8 cellular contexts compared by ENCODE assay signal in genomic region chr4:39698424-39699009, GRCh38. TPM values are rescaled to one million over a fixed set of nuclear protein-coding genes. Genes with fewer than 3 reads are reported as not detected.
DNase-seq lines count a peak whose midpoint lies in the region; ATAC-seq and TF ChIP-seq lines count a peak whose summit lies in the region.

No MANE protein-coding gene starts in this region.

- H3K9me3 Mint-ChIP-seq in activated CD4-positive, alpha-beta T cell treated with anti-CD3 and anti-CD28 coated beads, Interleukin-2, amount 10 ng/mL, durations not matched to agents 7 days and 5 days: no peaks in the 10 kb centered on the region

- TF ChIP-seq POLR2A in suprapubic skin (IDR thresholded peaks at IDR 0.05): no peak

- H3K4me1 ChIP-seq in ES-I3 (ENCODE audit: insufficient read depth, low read length): no peaks in the 10 kb centered on the region
- no peaks in the 10 kb centered on the region for H3K4me1 ChIP-seq in esophagus (ENCODE audit: control insufficient read depth in 2 of 2, insufficient read depth in 2 of 2, low read length in 1 of 2)
- H3K4me1 ChIP-seq in muscle layer of duodenum (ENCODE audit: control insufficient read depth in 1 of 2, insufficient read depth in 2 of 2, low read length in 2 of 2): peaks cover 10 to 36% of the 10 kb centered on the region in 2 donors
- H3K4me1 ChIP-seq in suprapubic skin: peaks cover 43% of the 10 kb centered on the region

- H3K9me3 ChIP-seq in ES-I3 (ENCODE audit: control insufficient read depth, insufficient read depth, low read length): no peaks in the 10 kb centered on the region
- H3K9me3 ChIP-seq in esophagus (ENCODE audit: control insufficient read depth in 2 of 2, insufficient read depth in 1 of 2, low read depth in 1 of 2, low read length in 1 of 2): no peaks in the 10 kb centered on the region
- H3K9me3 ChIP-seq in muscle layer of duodenum (ENCODE audit: control insufficient read depth in 1 of 2, low read length in 2 of 2): no peaks in the 10 kb centered on the region
- H3K9me3 ChIP-seq in suprapubic skin: no peaks in the 10 kb centered on the region

- peak overlapping the region; percentile 95 to 98 for H3K27ac ChIP-seq in esophagus (ENCODE audit: low read depth in 2 of 2, low read length in 1 of 2)
- H3K27ac ChIP-seq in muscle layer of duodenum (ENCODE audit: low read length): peak overlapping the region; percentile 95
- peak overlapping the region; percentile 93 for H3K27ac ChIP-seq in suprapubic skin

- peak overlapping the region; percentile 98 for H3K27ac Mint-ChIP-seq in activated CD4-positive, alpha-beta T cell treated with anti-CD3 and anti-CD28 coated beads, Interleukin-2, amount 10 ng/mL, durations not matched to agents 7 days and 5 days

- TF ChIP-seq EP300 in suprapubic skin (IDR thresholded peaks at IDR 0.05): no peak

- no peaks in the 10 kb centered on the region for H3K27me3 Mint-ChIP-seq in activated CD4-positive, alpha-beta T cell treated with anti-CD3 and anti-CD28 coated beads, Interleukin-2, amount 10 ng/mL, durations not matched to agents 7 days and 5 days

- TF ChIP-seq CTCF in suprapubic skin (IDR thresholded peaks at IDR 0.05): no peak

- H3K36me3 ChIP-seq in ES-I3 (ENCODE audit: insufficient read depth, low read length) (no peaks in the 10 kb centered on the region), esophagus (ENCODE audit: control insufficient read depth in 2 of 2, insufficient read depth in 2 of 2, low read length in 1 of 2) (no peaks in the 10 kb centered on the region), muscle layer of duodenum (ENCODE audit: control insufficient read depth in 1 of 2, insufficient read depth in 2 of 2, low read length in 2 of 2) (peaks cover 0 to 4% of the 10 kb centered on the region in 2 donors), suprapubic skin (peaks cover 4% of the 10 kb centered on the region)

- peak; percentile 65 for DNase-seq in M059J (ENCODE audit: low read depth)
- DNase-seq in activated CD4-positive, alpha-beta T cell treated with anti-CD3 and anti-CD28 coated beads, Interleukin-2, amount 10 ng/mL, durations not matched to agents 7 days and 5 days: no peak
- DNase-seq in suprapubic skin (ENCODE audit: low spot score in 2 of 2): peak in 1 of 2 donors; percentile 82
- DNase-seq in pons (ENCODE audit: low spot score): no peak

- peaks cover 31% of the 10 kb centered on the region for H3K4me1 Mint-ChIP-seq in activated CD4-positive, alpha-beta T cell treated with anti-CD3 and anti-CD28 coated beads, Interleukin-2, amount 10 ng/mL, durations not matched to agents 7 days and 5 days

- H3K4me3 ChIP-seq in esophagus (ENCODE audit: low read depth in 1 of 2, low read length in 2 of 2): peak overlapping the region; percentile 94 to 99
- H3K4me3 ChIP-seq in muscle layer of duodenum (ENCODE audit: low read depth in 1 of 2, low read length in 2 of 2): peak overlapping the region; percentile 92 to 93
- peak overlapping the region; percentile 63 for H3K4me3 ChIP-seq in suprapubic skin

- H3K36me3 Mint-ChIP-seq in activated CD4-positive, alpha-beta T cell treated with anti-CD3 and anti-CD28 coated beads, Interleukin-2, amount 10 ng/mL, durations not matched to agents 7 days and 5 days (ENCODE audit: low read depth): peaks cover 19% of the 10 kb centered on the region

- 0% methylated on average over 18 to 21 of the region's 21 CpGs for WGBS in esophagus, 2 donors
- 1% methylated on average over 12 of the region's 21 CpGs for WGBS in suprapubic skin

- POLR2A ChIA-PET in activated CD4-positive, alpha-beta T cell treated with anti-CD3 and anti-CD28 coated beads, Interleukin-2, amount 10 ng/mL, durations not matched to agents 7 days and 5 days (lab: Charles Lee): interaction anchor here (0.5 kb wide), 1 partner anchor 15 kb away, joined by 8 read pairs; no protein-coding TSS in a partner anchor

- peak; percentile 23 for ATAC-seq in GM21825 (IDR thresholded peaks at IDR 0.05; ENCODE audit: unreplicated experiment)

- peak overlapping the region; percentile 99 for H3K4me3 Mint-ChIP-seq in activated CD4-positive, alpha-beta T cell treated with anti-CD3 and anti-CD28 coated beads, Interleukin-2, amount 10 ng/mL, durations not matched to agents 7 days and 5 days

- no peaks in the 10 kb centered on the region for H3K27me3 ChIP-seq in esophagus (ENCODE audit: control insufficient read depth in 1 of 2, insufficient read depth in 2 of 2, low read length in 2 of 2)
- H3K27me3 ChIP-seq in muscle layer of duodenum (ENCODE audit: low read depth, low read length): no peaks in the 10 kb centered on the region
- H3K27me3 ChIP-seq in suprapubic skin: no peaks in the 10 kb centered on the region

- H3K9ac ChIP-seq in ES-I3 (ENCODE audit: low read depth, low read length): peak overlapping the region; percentile 96

- CTCF ChIA-PET in activated CD4-positive, alpha-beta T cell treated with anti-CD3 and anti-CD28 coated beads, Interleukin-2, amount 10 ng/mL, durations not matched to agents 7 days and 5 days (lab: Charles Lee): interaction anchor here (1.1 kb wide), 2 partner anchors 271 to 502 kb away, joined by 3 read pairs; no protein-coding TSS in a partner anchor

RNA-seq across cellular contexts. Expression of gene UBE2K, which starts 0.6 kb away (rescaled TPM):
- total RNA-seq in M059J (2014; rRNA removed; shearing (Covaris generic)): 20.1 and 28.1 TPM in 2 replicates
- 10 to 100 TPM; 69.3 to 90.8 TPM for total RNA-seq in activated CD4-positive, alpha-beta T cell treated with anti-CD3 and anti-CD28 coated beads, Interleukin-2, amount 10 ng/mL, durations not matched to agents 7 days and 5 days
- polyA plus RNA-seq in esophagus: 10 to 100 TPM; 33.7 to 41.8 TPM
- total RNA-seq in suprapubic skin: 10 to 100 TPM; 23.0 to 37.2 (median 31.8) TPM

RNA-seq across cellular contexts. Expression of gene SMIM14, which starts 59.9 kb away (rescaled TPM):
- 17.1 and 38.5 TPM in 2 replicates for total RNA-seq in M059J (2014; rRNA removed; shearing (Covaris generic))
- 1 to 10 TPM; 4.4 to 5.2 TPM for total RNA-seq in activated CD4-positive, alpha-beta T cell treated with anti-CD3 and anti-CD28 coated beads, Interleukin-2, amount 10 ng/mL, durations not matched to agents 7 days and 5 days
- 10 to 100 TPM; 18.9 to 25.6 TPM for polyA plus RNA-seq in esophagus
- 10 to 100 TPM; 20.8 to 65.0 (median 48.9) TPM for total RNA-seq in suprapubic skin
